Comparison of ENCODE assay signal across 23 cellular contexts in the genomic region with DNA sequence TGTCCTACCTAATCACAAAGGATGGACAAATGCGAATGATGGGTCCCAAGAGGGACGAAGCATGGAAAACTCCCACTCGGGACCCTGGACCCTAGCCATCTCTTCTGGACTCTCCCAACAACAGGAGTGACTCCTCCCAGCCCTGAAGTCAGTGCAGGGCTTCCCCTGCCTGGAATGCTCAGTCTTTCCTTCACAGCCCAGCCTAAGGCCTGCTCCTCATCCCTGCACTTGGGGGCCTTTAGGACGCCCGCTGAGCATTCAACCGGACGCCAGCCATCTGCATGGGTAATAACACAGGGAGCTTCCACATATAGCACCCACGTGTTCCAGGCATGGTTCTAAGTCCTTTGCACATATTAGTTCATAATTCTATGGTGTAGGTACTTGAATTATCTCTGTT.
"Had no signal": no experiment of that assay in that cellular context is flagged by ENCODE, and none has a peak within 500 bp of the region (broad histone marks: within the 10 kb centered on the region; RNA-seq: fewer than 3 reads in every experiment).

No MANE protein-coding gene starts in this region.

- H3K27ac ChIP-seq: epithelial cell of prostate, esophagus squamous epithelium, left ventricle myocardium inferior, ovary, upper lobe of left lung had no signal

- H3K4me3 ChIP-seq: esophagus squamous epithelium, left ventricle myocardium inferior, lung, ovary, smooth muscle cell, tibial artery, upper lobe of left lung, uterus had no signal

- DNase-seq: effector memory CD8-positive, alpha-beta T cell; esophagus squamous epithelium; immature natural killer cell; left cardiac atrium; left ventricle myocardium inferior; mesendoderm; naive B cell; right cardiac atrium; stimulated activated CD4-positive, alpha-beta T cell treated with anti-CD3 and anti-CD28 coated beads, Interleukin-4, amount 100 ng/mL, for 1 hour; stimulated activated CD8-positive, alpha-beta memory T cell treated with anti-CD3 and anti-CD28 coated beads, Interleukin-4, amount 100 ng/mL, for 48 hours; stimulated activated naive CD8-positive, alpha-beta T cell treated with anti-CD3 and anti-CD28 coated beads, Interleukin-15, Interleukin-2, amounts not matched to agents 100 U/mL and 50 U/mL, for 24 hours; upper lobe of left lung; uterus had no signal

- H3K27me3 ChIP-seq: esophagus squamous epithelium, ovary, tibial artery, upper lobe of left lung, uterus had no signal

- FAIRE-seq: colon, keratinocyte had no signal

- H3K36me3 Mint-ChIP-seq: stimulated activated effector memory CD8-positive, alpha-beta T cell treated with anti-CD3 and anti-CD28 coated beads, Interleukin-12 subunit alpha, Interleukin-12 subunit beta, amount 100 ng/mL, for 72 hours had no signal

- H3K9me3 ChIP-seq: ovary, uterus had no signal

- H3K36me3 ChIP-seq: esophagus squamous epithelium, left ventricle myocardium inferior, ovary, upper lobe of left lung, uterus had no signal

- H3K4me3 Mint-ChIP-seq: dendritic cell treated with granulocyte-macrophage colony-stimulating factor and Interleukin-4, amounts not matched to agents 40 ng/mL and 50 ng/mL, for 4 days; effector memory CD8-positive, alpha-beta T cell; immature natural killer cell; naive B cell; neural crest cell; stimulated activated effector memory CD8-positive, alpha-beta T cell treated with anti-CD3 and anti-CD28 coated beads, Interleukin-12 subunit alpha, Interleukin-12 subunit beta, amount 100 ng/mL, for 72 hours had no signal

- H3K27ac Mint-ChIP-seq: dendritic cell treated with granulocyte-macrophage colony-stimulating factor and Interleukin-4, amounts not matched to agents 40 ng/mL and 50 ng/mL, for 4 days; effector memory CD8-positive, alpha-beta T cell; immature natural killer cell; naive B cell; stimulated activated effector memory CD8-positive, alpha-beta T cell treated with anti-CD3 and anti-CD28 coated beads, Interleukin-12 subunit alpha, Interleukin-12 subunit beta, amount 100 ng/mL, for 72 hours had no signal

- H3K4me1 Mint-ChIP-seq: immature natural killer cell; naive B cell; stimulated activated effector memory CD8-positive, alpha-beta T cell treated with anti-CD3 and anti-CD28 coated beads, Interleukin-12 subunit alpha, Interleukin-12 subunit beta, amount 100 ng/mL, for 72 hours had no signal
